In the genomic region with DNA sequence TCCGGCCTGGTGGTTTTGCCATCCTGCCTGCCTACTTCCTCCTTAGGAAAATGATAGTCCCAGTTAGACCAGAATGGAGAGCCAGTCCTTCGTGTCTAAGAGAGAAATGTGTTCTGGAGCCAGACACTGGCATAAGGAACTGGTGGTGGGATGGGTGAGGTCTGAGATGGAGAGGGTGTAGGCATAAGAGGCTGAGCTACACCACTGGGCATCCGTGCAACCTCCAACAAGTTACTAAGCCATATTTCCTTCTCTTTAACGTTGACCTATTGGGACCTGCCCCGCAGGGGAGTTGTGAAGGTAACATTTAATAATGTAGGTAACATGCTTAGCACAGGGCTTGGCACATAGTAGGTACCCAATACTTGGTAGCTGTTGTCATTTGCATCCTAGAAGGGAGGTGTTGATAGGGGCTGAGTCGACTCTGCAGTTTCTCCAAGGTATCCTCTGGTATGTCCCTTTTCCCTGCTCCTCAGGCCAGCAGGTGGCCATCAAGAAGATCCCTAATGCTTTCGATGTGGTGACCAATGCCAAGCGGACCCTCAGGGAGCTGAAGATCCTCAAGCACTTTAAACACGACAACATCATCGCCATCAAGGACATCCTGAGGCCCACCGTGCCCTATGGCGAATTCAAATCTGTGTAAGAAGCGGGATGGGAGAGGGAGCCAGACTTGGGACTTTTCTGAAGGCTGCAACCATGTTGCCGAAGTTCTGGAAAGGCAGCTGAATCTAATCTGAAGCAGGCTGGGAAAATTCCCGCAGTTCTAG, we compare ENCODE assay signal across 1 cellular context.
TF ChIP-seq lines count a peak whose summit lies in the region.

No MANE protein-coding gene starts in this region.

TF ChIP-seq in HCT116, 20 proteins besides CTCF, POLR2A, EP300 and RAD21 (continued from another document):
- TF ChIP-seq SIN3A (IDR thresholded peaks at IDR 0.05; ENCODE audit: low read depth), result no peak
- TF ChIP-seq, protein P1, sequence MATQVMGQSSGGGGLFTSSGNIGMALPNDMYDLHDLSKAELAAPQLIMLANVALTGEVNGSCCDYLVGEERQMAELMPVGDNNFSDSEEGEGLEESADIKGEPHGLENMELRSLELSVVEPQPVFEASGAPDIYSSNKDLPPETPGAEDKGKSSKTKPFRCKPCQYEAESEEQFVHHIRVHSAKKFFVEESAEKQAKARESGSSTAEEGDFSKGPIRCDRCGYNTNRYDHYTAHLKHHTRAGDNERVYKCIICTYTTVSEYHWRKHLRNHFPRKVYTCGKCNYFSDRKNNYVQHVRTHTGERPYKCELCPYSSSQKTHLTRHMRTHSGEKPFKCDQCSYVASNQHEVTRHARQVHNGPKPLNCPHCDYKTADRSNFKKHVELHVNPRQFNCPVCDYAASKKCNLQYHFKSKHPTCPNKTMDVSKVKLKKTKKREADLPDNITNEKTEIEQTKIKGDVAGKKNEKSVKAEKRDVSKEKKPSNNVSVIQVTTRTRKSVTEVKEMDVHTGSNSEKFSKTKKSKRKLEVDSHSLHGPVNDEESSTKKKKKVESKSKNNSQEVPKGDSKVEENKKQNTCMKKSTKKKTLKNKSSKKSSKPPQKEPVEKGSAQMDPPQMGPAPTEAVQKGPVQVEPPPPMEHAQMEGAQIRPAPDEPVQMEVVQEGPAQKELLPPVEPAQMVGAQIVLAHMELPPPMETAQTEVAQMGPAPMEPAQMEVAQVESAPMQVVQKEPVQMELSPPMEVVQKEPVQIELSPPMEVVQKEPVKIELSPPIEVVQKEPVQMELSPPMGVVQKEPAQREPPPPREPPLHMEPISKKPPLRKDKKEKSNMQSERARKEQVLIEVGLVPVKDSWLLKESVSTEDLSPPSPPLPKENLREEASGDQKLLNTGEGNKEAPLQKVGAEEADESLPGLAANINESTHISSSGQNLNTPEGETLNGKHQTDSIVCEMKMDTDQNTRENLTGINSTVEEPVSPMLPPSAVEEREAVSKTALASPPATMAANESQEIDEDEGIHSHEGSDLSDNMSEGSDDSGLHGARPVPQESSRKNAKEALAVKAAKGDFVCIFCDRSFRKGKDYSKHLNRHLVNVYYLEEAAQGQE (IDR thresholded peaks at IDR 0.05; ENCODE audit: low read depth), result no peak
